In the genomic region with DNA sequence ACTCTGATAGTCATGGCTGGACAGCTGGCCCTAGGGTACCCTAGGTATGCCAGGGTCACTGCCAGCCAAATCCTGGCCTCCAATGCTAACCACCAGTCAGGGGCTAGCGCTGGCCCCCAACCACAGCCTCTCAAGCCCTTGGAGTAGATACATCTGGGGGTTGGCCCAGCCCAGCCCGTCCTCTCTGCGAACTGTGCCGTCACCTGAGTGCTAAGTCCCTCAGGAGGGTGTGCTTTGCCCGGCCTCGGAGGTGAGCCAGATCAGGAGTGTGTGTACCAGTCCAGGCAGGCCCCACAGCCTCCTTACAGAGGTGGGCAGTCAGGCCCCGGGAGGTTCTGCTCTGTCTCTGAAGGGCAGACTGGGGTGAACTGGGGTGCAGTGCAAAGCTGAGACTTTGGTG, we compare ENCODE assay signal across 28 cellular contexts. TPM values are rescaled to one million over a fixed set of nuclear protein-coding genes. Genes with fewer than 3 reads are reported as not detected.
"Had no signal": no experiment of that assay in that cellular context is flagged by ENCODE, and none has a peak within 500 bp of the region (broad histone marks: within the 10 kb centered on the region; RNA-seq: fewer than 3 reads in every experiment).

No MANE protein-coding gene starts in this region.

- H3K9me3 Mint-ChIP-seq: activated CD4-positive, alpha-beta memory T cell treated with anti-CD3 and anti-CD28 coated beads, Interleukin-2, amount 10 ng/mL, durations not matched to agents 7 days and 5 days; activated CD4-positive, alpha-beta T cell treated with anti-CD3 and anti-CD28 coated beads, Interleukin-2, amount 10 ng/mL, durations not matched to agents 7 days and 5 days; activated T-cell treated with anti-CD3 and anti-CD28 coated beads, Interleukin-2, amount 50 U/mL, for 4 hours; activated T-helper 17 cell treated with anti-CD3 and anti-CD28 coated beads, Interleukin-2, amount 50 U/mL, for 72 hours; effector memory CD8-positive, alpha-beta T cell; WTC11 had no signal

- H3K36me3 ChIP-seq: esophagus muscularis mucosa, gastrocnemius medialis, heart left ventricle had no signal

- ATAC-seq: activated T-cell treated with anti-CD3 and anti-CD28 coated beads, Interleukin-2, amount 50 U/mL, for 4 hours; activated T-helper 17 cell treated with anti-CD3 and anti-CD28 coated beads, Interleukin-2, amount 50 U/mL, for 72 hours; effector memory CD8-positive, alpha-beta T cell; foreskin keratinocyte; gastrocnemius medialis; heart left ventricle; WTC11 had no signal

- H3K27me3 Mint-ChIP-seq: activated naive CD8-positive, alpha-beta T cell had no signal

- H3K4me3 Mint-ChIP-seq: activated CD4-positive, alpha-beta memory T cell treated with anti-CD3 and anti-CD28 coated beads, Interleukin-2, amount 10 ng/mL, durations not matched to agents 7 days and 5 days; activated CD4-positive, alpha-beta T cell treated with anti-CD3 and anti-CD28 coated beads, Interleukin-2, amount 10 ng/mL, durations not matched to agents 7 days and 5 days; activated naive CD8-positive, alpha-beta T cell; activated T-cell treated with anti-CD3 and anti-CD28 coated beads, Interleukin-2, amount 50 U/mL, for 4 hours; activated T-helper 17 cell treated with anti-CD3 and anti-CD28 coated beads, Interleukin-2, amount 50 U/mL, for 72 hours; effector memory CD8-positive, alpha-beta T cell; WTC11 had no signal

- DNase-seq: activated CD4-positive, alpha-beta memory T cell treated with anti-CD3 and anti-CD28 coated beads, Interleukin-2, amount 10 ng/mL, durations not matched to agents 7 days and 5 days; activated CD4-positive, alpha-beta T cell treated with anti-CD3 and anti-CD28 coated beads for 1 hour; activated CD4-positive, alpha-beta T cell treated with anti-CD3 and anti-CD28 coated beads for 4 hours; activated CD4-positive, alpha-beta T cell treated with anti-CD3 and anti-CD28 coated beads, Interleukin-2, amount 10 ng/mL, durations not matched to agents 7 days and 5 days; activated CD4-positive, alpha-beta T cell treated with anti-CD3 and anti-CD28 coated beads, Interleukin-2, amount 50 U/mL, for 4 hours; activated effector memory CD4-positive, alpha-beta T cell treated with Interleukin-2 at 50 U/mL for 16 hours; activated gamma-delta T cell treated with Interleukin-2 at 50 U/mL for 16 hours; activated naive CD4-positive, alpha-beta T cell treated with anti-CD3 and anti-CD28 coated beads, Interleukin-2, amount 50 U/mL, for 16 hours; activated naive CD4-positive, alpha-beta T cell treated with Interleukin-2 at 50 U/mL for 16 hours; activated T-cell treated with anti-CD3 and anti-CD28 coated beads, Interleukin-2, amount 50 U/mL, for 4 hours; amniotic stem cell; anterior cingulate cortex; cortex of kidney; dermis blood vessel endothelial cell; effector CD4-positive, alpha-beta T cell; effector memory CD8-positive, alpha-beta T cell; erythroblast; foreskin keratinocyte; gastrocnemius medialis; glutamatergic neuron; heart left ventricle; T-helper 1 cell; T-helper 2 cell had no signal

- H3K9me3 ChIP-seq: esophagus muscularis mucosa, gastrocnemius medialis, heart left ventricle had no signal

- H3K4me1 ChIP-seq: esophagus muscularis mucosa, foreskin keratinocyte, gastrocnemius medialis, heart left ventricle had no signal

- H3K27ac ChIP-seq: esophagus muscularis mucosa, foreskin keratinocyte, gastrocnemius medialis, heart left ventricle, VCaP had no signal

- H3K4me1 Mint-ChIP-seq: activated CD4-positive, alpha-beta memory T cell treated with anti-CD3 and anti-CD28 coated beads, Interleukin-2, amount 10 ng/mL, durations not matched to agents 7 days and 5 days; activated CD4-positive, alpha-beta T cell treated with anti-CD3 and anti-CD28 coated beads, Interleukin-2, amount 10 ng/mL, durations not matched to agents 7 days and 5 days; activated T-helper 17 cell treated with anti-CD3 and anti-CD28 coated beads, Interleukin-2, amount 50 U/mL, for 72 hours; WTC11 had no signal

- H3K27ac Mint-ChIP-seq: activated CD4-positive, alpha-beta memory T cell treated with anti-CD3 and anti-CD28 coated beads, Interleukin-2, amount 10 ng/mL, durations not matched to agents 7 days and 5 days; activated CD4-positive, alpha-beta T cell treated with anti-CD3 and anti-CD28 coated beads, Interleukin-2, amount 10 ng/mL, durations not matched to agents 7 days and 5 days; activated naive CD8-positive, alpha-beta T cell; activated T-helper 17 cell treated with anti-CD3 and anti-CD28 coated beads, Interleukin-2, amount 50 U/mL, for 72 hours; effector memory CD8-positive, alpha-beta T cell; WTC11 had no signal

- H3K36me3 Mint-ChIP-seq: activated naive CD8-positive, alpha-beta T cell; WTC11 had no signal

- H3K4me3 ChIP-seq: esophagus muscularis mucosa, gastrocnemius medialis, heart left ventricle had no signal

RNA-seq across cellular contexts. Expression of a gene that starts 34.0 kb away (rescaled TPM):
- total RNA-seq: dermis blood vessel endothelial cell, esophagus muscularis mucosa, gastrocnemius medialis had no signal
